Comparison of ENCODE assay signal across 20 cellular contexts in genomic region chr9:33256236-33256635, GRCh38.
A peak's percentile ranks its signal among the peaks of the same experiment; 100 is the strongest.
DNase-seq lines count a peak whose midpoint lies in the region; ATAC-seq lines count a peak whose summit lies in the region.
"Had no signal": no experiment of that assay in that cellular context is flagged by ENCODE, and none has a peak within 500 bp of the region (broad histone marks: within the 10 kb centered on the region; RNA-seq: fewer than 3 reads in every experiment).

No MANE protein-coding gene starts in this region.

- DNase-seq in activated CD8-positive, alpha-beta memory T cell treated with anti-CD3 and anti-CD28 coated beads, Interleukin-2, amount 50 U/mL, for 48 hours: peak; percentile 20
- DNase-seq in activated CD8-positive, alpha-beta memory T cell treated with anti-CD3 and anti-CD28 coated beads, Interleukin-2, amount 50 U/mL, for 4 hours: no peak
- DNase-seq in epithelial cell of prostate (ENCODE audit: low read depth, low spot score): no peak
- peak; percentile 84 for DNase-seq in kidney tubule cell (ENCODE audit: low spot score)
- no peak for DNase-seq in ecto neural progenitor cell (ENCODE audit: low spot score)
- DNase-seq in NCI-H510A treated with DMSO at 0.1 percent for 48 hours (lab: John Stamatoyannopoulos, UW): no peak
- no peak for DNase-seq in stimulated activated naive CD8-positive, alpha-beta T cell treated with anti-CD3 and anti-CD28 coated beads, Interleukin-15, Interleukin-2, amounts not matched to agents 100 U/mL and 50 U/mL, for 24 hours
- no peak for DNase-seq in stimulated activated naive CD4-positive, alpha-beta T cell (lab: John Stamatoyannopoulos, UW)
- DNase-seq: C1 segment of cervical spinal cord; Caco-2; CD4-positive, CD25-positive, alpha-beta regulatory T cell; CD8-positive, alpha-beta T cell; DMS 273 treated with DMSO at 0.1 percent for 48 hours; DMS79; EL; GDM1; GOT3; HFFc6 had no signal

- ATAC-seq in stimulated activated naive CD8-positive, alpha-beta T cell treated with anti-CD3 and anti-CD28 coated beads, Interleukin-15, Interleukin-2, amounts not matched to agents 100 U/mL and 50 U/mL, for 24 hours: no peak
- ATAC-seq: CD8-positive, alpha-beta T cell; GM12878 had no signal

- peak overlapping the region; percentile 43 for H3K27ac ChIP-seq in epithelial cell of prostate
- H3K27ac ChIP-seq: 22Rv1 had no signal

Comparison
In these comparisons a context has a peak if more than half of its experiments do, and no peak if none do; other contexts are left out.
1. DNase-seq: peak in activated CD8-positive, alpha-beta memory T cell treated with anti-CD3 and anti-CD28 coated beads, Interleukin-2, amount 50 U/mL, for 48 hours (single experiment) and kidney tubule cell (single experiment); none in activated CD8-positive, alpha-beta memory T cell treated with anti-CD3 and anti-CD28 coated beads, Interleukin-2, amount 50 U/mL, for 4 hours (single experiment), epithelial cell of prostate (single experiment), ecto neural progenitor cell (single experiment), NCI-H510A treated with DMSO at 0.1 percent for 48 hours (single experiment), stimulated activated naive CD8-positive, alpha-beta T cell treated with anti-CD3 and anti-CD28 coated beads, Interleukin-15, Interleukin-2, amounts not matched to agents 100 U/mL and 50 U/mL, for 24 hours (single experiment) and stimulated activated naive CD4-positive, alpha-beta T cell (0 of 6).